ENCODE assay signal across 15 cellular contexts in the genomic region with DNA sequence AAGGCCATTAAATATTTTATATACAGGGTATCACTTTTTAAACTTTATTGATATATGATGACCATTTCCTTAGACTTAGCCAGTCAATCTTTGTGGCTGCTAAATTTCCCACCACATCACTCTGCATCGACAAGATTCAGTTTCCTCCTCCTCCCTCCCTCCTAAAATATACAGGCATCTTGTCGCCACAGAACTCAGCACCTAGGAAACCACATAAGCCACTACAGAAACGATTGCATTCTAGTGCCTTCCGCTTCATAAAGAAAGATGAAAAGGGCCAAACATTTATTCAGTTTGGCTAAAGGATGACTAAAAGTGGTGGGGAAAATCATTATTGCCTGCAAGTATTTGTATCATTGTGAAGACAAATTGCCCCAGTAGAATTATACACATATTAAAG. TPM values are rescaled to one million over a fixed set of nuclear protein-coding genes. Genes with fewer than 3 reads are reported as not detected.
A peak's percentile ranks its signal among the peaks of the same experiment; 100 is the strongest.
DNase-seq lines count a peak whose midpoint lies in the region; ATAC-seq and TF ChIP-seq lines count a peak whose summit lies in the region.
"Had no signal": no experiment of that assay in that cellular context is flagged by ENCODE, and none has a peak within 500 bp of the region (broad histone marks: within the 10 kb centered on the region; RNA-seq: fewer than 3 reads in every experiment).

No MANE protein-coding gene starts in this region.

- POLR2A ChIA-PET in activated CD4-positive, alpha-beta T cell treated with anti-CD3 and anti-CD28 coated beads for 36 hours (lab: Charles Lee) = no interaction called here
- POLR2A ChIA-PET in GM10248 (lab: Yijun Ruan, JAX) = no interaction called here

- no peaks in the 10 kb centered on the region for H3K9me3 Mint-ChIP-seq in activated CD4-positive, alpha-beta T cell treated with anti-CD3 and anti-CD28 coated beads for 36 hours (ENCODE audit: low read depth)
- H3K9me3 Mint-ChIP-seq in naive B cell = no peaks in the 10 kb centered on the region

- DNase-seq in activated CD4-positive, alpha-beta T cell treated with anti-CD3 and anti-CD28 coated beads for 36 hours = peak; percentile 20
- no peak for DNase-seq in activated CD4-positive, alpha-beta T cell treated with anti-CD3 and anti-CD28 coated beads for 4 hours
- DNase-seq in activated CD4-positive, alpha-beta T cell treated with anti-CD3 and anti-CD28 coated beads, Interleukin-2, amount 50 U/mL, for 1 hour = peak; percentile 3
- DNase-seq in naive B cell (peak; percentile 8), nucleus accumbens (lab: John Stamatoyannopoulos, UW) (no peak), GM10248 (ENCODE audit: extremely low spot score) (no peak)
- DNase-seq: aorta; Calu3; dermis blood vessel endothelial cell; NCI-H2029 treated with DMSO at 0.1 percent for 48 hours; NK-92 treated with Interleukin-12 subunit alpha and Interleukin-12 subunit beta, amount 100 ng/mL, for 24 hours; transverse colon had no signal

- H3K27ac Mint-ChIP-seq in activated CD4-positive, alpha-beta T cell treated with anti-CD3 and anti-CD28 coated beads for 36 hours = no peak overlapping the region
- peak overlapping the region in 5 of 6 donors; percentile 39 to 79 (median 72) for H3K27ac Mint-ChIP-seq in naive B cell

- peaks cover 24% of the 10 kb centered on the region for H3K4me1 Mint-ChIP-seq in activated CD4-positive, alpha-beta T cell treated with anti-CD3 and anti-CD28 coated beads for 36 hours
- peaks cover 18 to 30% (median 21%) of the 10 kb centered on the region in 3 donors for H3K4me1 Mint-ChIP-seq in naive B cell

- intact Hi-C loops in activated CD4-positive, alpha-beta T cell treated with anti-CD3 and anti-CD28 coated beads for 36 hours (cut with DNase I, micrococcal nuclease) = no loop called here

- CTCF ChIA-PET in activated CD4-positive, alpha-beta T cell treated with anti-CD3 and anti-CD28 coated beads for 36 hours (lab: Charles Lee) = interaction anchor here (0.9 to 1.8 kb wide), 4 partner anchors 12 to 850 kb away, joined by 3 to 5 read pairs (median 3); no protein-coding TSS in a partner anchor
- CTCF ChIA-PET in GM10248 (lab: Yijun Ruan, JAX) = interaction anchor here (0.9 to 8.3 kb wide), 6 partner anchors 8 to 851 kb away, joined by 3 to 119 read pairs (median 25); no protein-coding TSS in a partner anchor

- TF ChIP-seq CTCF in GM10248 (IDR thresholded peaks at IDR 0.05; ENCODE audit: control extremely low read depth, extremely low read depth, low read depth, missing control alignments) = no peak

- peaks cover 9% of the 10 kb centered on the region for H3K27me3 Mint-ChIP-seq in activated CD4-positive, alpha-beta T cell treated with anti-CD3 and anti-CD28 coated beads for 36 hours
- H3K27me3 Mint-ChIP-seq in naive B cell = no peaks in the 10 kb centered on the region

- ATAC-seq in activated CD4-positive, alpha-beta T cell treated with anti-CD3 and anti-CD28 coated beads for 36 hours = peak; percentile 78
- ATAC-seq in GM19452 (IDR thresholded peaks at IDR 0.05; ENCODE audit: unreplicated experiment) = peak; percentile 65
- ATAC-seq in naive B cell (ENCODE audit: low read depth in 2 of 2) = peak; percentile 55 to 70
- no peak for ATAC-seq in HG03139 (IDR thresholded peaks at IDR 0.05; ENCODE audit: unreplicated experiment)
- ATAC-seq: SK-N-SH treated with all-trans-retinoic acid at 6 μM for 48 hours had no signal

- H3K4me3 Mint-ChIP-seq in activated CD4-positive, alpha-beta T cell treated with anti-CD3 and anti-CD28 coated beads for 36 hours = no peak overlapping the region
- peak overlapping the region in 4 of 8 donors; percentile 23 to 43 (median 40) for H3K4me3 Mint-ChIP-seq in naive B cell

- peaks cover 8% of the 10 kb centered on the region for H3K36me3 Mint-ChIP-seq in activated CD4-positive, alpha-beta T cell treated with anti-CD3 and anti-CD28 coated beads for 36 hours (ENCODE audit: low read depth)
- H3K36me3 Mint-ChIP-seq in naive B cell = peaks cover 12 to 14% of the 10 kb centered on the region in 2 donors

RNA-seq across cellular contexts. Expression of a gene that starts 30.7 kb away (rescaled TPM):
- 10 to 100 TPM; 15.0 to 15.8 TPM for total RNA-seq in activated CD4-positive, alpha-beta T cell treated with anti-CD3 and anti-CD28 coated beads for 36 hours
- polyA plus RNA-seq in naive B cell (ENCODE audit: low read depth in 6 of 6) = 10 to 100 TPM in 4 of 6 donors, 1 to 10 TPM in 2; 8.6 to 19.0 (median 12.8) TPM

Comparison
In these comparisons a context has a peak if more than half of its experiments do, and no peak if none do; other contexts are left out.
1. DNase-seq: peak in activated CD4-positive, alpha-beta T cell treated with anti-CD3 and anti-CD28 coated beads for 36 hours (single experiment), activated CD4-positive, alpha-beta T cell treated with anti-CD3 and anti-CD28 coated beads, Interleukin-2, amount 50 U/mL, for 1 hour (single experiment) and naive B cell (single experiment); none in activated CD4-positive, alpha-beta T cell treated with anti-CD3 and anti-CD28 coated beads for 4 hours (0 of 2), nucleus accumbens (0 of 56) and GM10248 (single experiment).